ENCODE assay signal across 8 cellular contexts in genomic region chr21:25734654-25735220, GRCh38. TPM values are rescaled to one million over a fixed set of nuclear protein-coding genes. Genes with fewer than 3 reads are reported as not detected.
DNase-seq lines count a peak whose midpoint lies in the region; ATAC-seq and TF ChIP-seq lines count a peak whose summit lies in the region.

ATP5PF (minus strand) TSS chr21:25734904; CDS start chr21:25729794, 5,110 bp downstream.
GABPA (plus strand) TSS chr21:25734972; CDS start chr21:25741599, 6,627 bp downstream.

- peaks cover 25% of the 10 kb centered on the region for H3K4me1 Mint-ChIP-seq in activated naive CD8-positive, alpha-beta T cell treated with anti-CD3 and anti-CD28 coated beads, Interleukin-2, amount 10 ng/mL, durations not matched to agents 7 days and 5 days

- peak within 1 kb of the TSS; percentile 94 for H3K9ac ChIP-seq in SU-DHL-6 (ENCODE audit: low read length)

- TF ChIP-seq CTCF in SU-DHL-6 (IDR thresholded peaks at IDR 0.05; ENCODE audit: insufficient read depth, low read length, poor library complexity, severe bottlenecking): no peak
- no peak for TF ChIP-seq CTCF in ovary (IDR thresholded peaks at IDR 0.05)
- TF ChIP-seq CTCF in thyroid gland (IDR thresholded peaks at IDR 0.05): no peak

- peak; percentile 91 for TF ChIP-seq POLR2A in GM10847 (IDR thresholded peaks at IDR 0.05; ENCODE audit: extremely low read depth, insufficient read length)
- TF ChIP-seq POLR2A in ovary (IDR thresholded peaks at IDR 0.05): peak; percentile 59
- TF ChIP-seq POLR2A in thyroid gland (IDR thresholded peaks at IDR 0.05): peak in 1 of 2 donors; percentile 84

- POLR2A ChIA-PET in activated naive CD8-positive, alpha-beta T cell treated with anti-CD3 and anti-CD28 coated beads, Interleukin-2, amount 10 ng/mL, durations not matched to agents 7 days and 5 days (lab: Charles Lee): interaction anchor here (0.9 to 1.5 kb wide), 10 partner anchors 10 to 434 kb away, joined by 3 to 13 read pairs (median 3); no protein-coding TSS in a partner anchor

- peak within 1 kb of the TSS; percentile 100 for H3K4me3 Mint-ChIP-seq in activated naive CD8-positive, alpha-beta T cell treated with anti-CD3 and anti-CD28 coated beads, Interleukin-2, amount 10 ng/mL, durations not matched to agents 7 days and 5 days

- H3K4me3 ChIP-seq in SU-DHL-6 (ENCODE audit: insufficient read depth, low read length, poor library complexity, severe bottlenecking) (peak within 1 kb of the TSS; percentile 96), ovary (peak within 1 kb of the TSS; percentile 99), thyroid gland (replicated peaks in 1 of 3) (peak within 1 kb of the TSS; percentile 77 to 93 (median 90))

- peak within 1 kb of the TSS; percentile 100 for H3K27ac Mint-ChIP-seq in activated naive CD8-positive, alpha-beta T cell treated with anti-CD3 and anti-CD28 coated beads, Interleukin-2, amount 10 ng/mL, durations not matched to agents 7 days and 5 days

- TF ChIP-seq EP300 in ovary (IDR thresholded peaks at IDR 0.05): peak; percentile 56

- intact Hi-C loops in Right ventricle myocardium inferior (cut with DNase I): loop anchor here (1.0 to 10.0 kb wide), 4 partner anchors 96 to 440 kb away; partner anchors contain the start of genes APP and JAM2
- intact Hi-C loops in ovary (cut with DNase I): loop anchor here in 1 of 4 donors (10.0 kb wide), 1 partner anchor 130 kb away; the partner anchor contains the start of gene MRPL39
- intact Hi-C loops in thyroid gland (cut with DNase I): no loop called here

- H3K36me3 Mint-ChIP-seq in activated naive CD8-positive, alpha-beta T cell treated with anti-CD3 and anti-CD28 coated beads, Interleukin-2, amount 10 ng/mL, durations not matched to agents 7 days and 5 days: peaks cover 4% of the 10 kb centered on the region

- no peaks in the 10 kb centered on the region for H3K27me3 Mint-ChIP-seq in activated naive CD8-positive, alpha-beta T cell treated with anti-CD3 and anti-CD28 coated beads, Interleukin-2, amount 10 ng/mL, durations not matched to agents 7 days and 5 days

- H3K9me3 ChIP-seq in SU-DHL-6 (ENCODE audit: insufficient read depth, low read length): no peaks in the 10 kb centered on the region
- H3K9me3 ChIP-seq in ovary: no peaks in the 10 kb centered on the region
- H3K9me3 ChIP-seq in thyroid gland: no peaks in the 10 kb centered on the region

- H3K9me3 Mint-ChIP-seq in activated naive CD8-positive, alpha-beta T cell treated with anti-CD3 and anti-CD28 coated beads, Interleukin-2, amount 10 ng/mL, durations not matched to agents 7 days and 5 days: no peaks in the 10 kb centered on the region

- H4K20me1 ChIP-seq in SU-DHL-6 (ENCODE audit: low read depth, low read length): no peaks in the 10 kb centered on the region

- peak within 1 kb of the TSS; percentile 99 for H3K4me2 ChIP-seq in SU-DHL-6 (ENCODE audit: low read depth, low read length, poor library complexity, severe bottlenecking)

- peak within 1 kb of the TSS; percentile 95 for H3K27ac ChIP-seq in SU-DHL-6 (ENCODE audit: low read depth, low read length)
- H3K27ac ChIP-seq in ovary: peak within 1 kb of the TSS; percentile 95 to 99
- H3K27ac ChIP-seq in thyroid gland: peak within 1 kb of the TSS; percentile 93 to 99 (median 98)

- no peaks in the 10 kb centered on the region for H3K9me2 ChIP-seq in SU-DHL-6 (replicated peaks; ENCODE audit: insufficient read depth, low read length)

- 0 to 1% (median 0%) methylated on average over 32 to 33 of the region's 33 CpGs for WGBS in ovary, 3 donors
- WGBS in thyroid gland, 2 donors: 0 to 1% methylated on average over 30 to 32 of the region's 33 CpGs

- DNase-seq in NCI-H128 (lab: John Stamatoyannopoulos, UW; ENCODE audit: unreplicated experiment) (peak; percentile 95), Right ventricle myocardium inferior (ENCODE audit: missing footprints) (peak; percentile 98), ovary (peak; percentile 95 to 97 (median 96)), thyroid gland (peak; percentile 97 to 98)
- peak; percentile 97 for DNase-seq in activated naive CD8-positive, alpha-beta T cell treated with anti-CD3 and anti-CD28 coated beads, Interleukin-2, amount 10 ng/mL, durations not matched to agents 7 days and 5 days

- peak within 1 kb of the TSS; percentile 89 for H2AFZ ChIP-seq in SU-DHL-6 (ENCODE audit: low read depth, low read length, severe bottlenecking)

- H3F3A ChIP-seq in SU-DHL-6 (ENCODE audit: insufficient read depth): peaks cover 12% of the 10 kb centered on the region

- H3K4me1 ChIP-seq in ovary (ENCODE audit: insufficient read depth) (peaks cover 3% of the 10 kb centered on the region), thyroid gland (peaks cover 14 to 31% of the 10 kb centered on the region in 2 donors)

- no peaks in the 10 kb centered on the region for H3K27me3 ChIP-seq in SU-DHL-6 (ENCODE audit: low read length)
- no peaks in the 10 kb centered on the region for H3K27me3 ChIP-seq in ovary
- H3K27me3 ChIP-seq in thyroid gland: no peaks in the 10 kb centered on the region

- H3K36me3 ChIP-seq in SU-DHL-6 (ENCODE audit: low read length) (peaks cover 5% of the 10 kb centered on the region; the same call in 1 of the 2 replicates), ovary (no peaks in the 10 kb centered on the region), thyroid gland (no peaks in the 10 kb centered on the region)

- H3K79me2 ChIP-seq in SU-DHL-6 (ENCODE audit: insufficient read depth, low read length): peaks cover 88% of the 10 kb centered on the region

- peak; percentile 88 for ATAC-seq in HG02678 (IDR thresholded peaks at IDR 0.05; ENCODE audit: unreplicated experiment)
- peak; percentile 92 for ATAC-seq in activated naive CD8-positive, alpha-beta T cell treated with anti-CD3 and anti-CD28 coated beads, Interleukin-2, amount 10 ng/mL, durations not matched to agents 7 days and 5 days (ENCODE audit: low read depth)
- peak; percentile 97 for ATAC-seq in Right ventricle myocardium inferior

RNA-seq across cellular contexts. Expression of gene ATP5PF, which starts in this region (rescaled TPM):
- 100 to 1,000 TPM; 106 to 110 TPM for total RNA-seq in activated naive CD8-positive, alpha-beta T cell treated with anti-CD3 and anti-CD28 coated beads, Interleukin-2, amount 10 ng/mL, durations not matched to agents 7 days and 5 days
- total RNA-seq in Right ventricle myocardium inferior (969 TPM), ovary (100 to 1,000 TPM in 1 of 7 donors, 10 to 100 TPM in 6; 68.8 to 109 (median 76.1) TPM), thyroid gland (100 to 1,000 TPM in 1 of 4 donors, 10 to 100 TPM in 3; 77.3 to 132 (median 89.7) TPM)
- polyA plus RNA-seq in ovary: 100 to 1,000 TPM; 182 to 330 TPM

RNA-seq across cellular contexts. Expression of gene GABPA, which starts in this region (rescaled TPM):
- total RNA-seq in activated naive CD8-positive, alpha-beta T cell treated with anti-CD3 and anti-CD28 coated beads, Interleukin-2, amount 10 ng/mL, durations not matched to agents 7 days and 5 days: 10 to 100 TPM; 25.3 to 27.4 TPM
- total RNA-seq in Right ventricle myocardium inferior (18.3 TPM), ovary (10 to 100 TPM; 24.1 to 32.5 (median 25.8) TPM), thyroid gland (10 to 100 TPM; 37.3 to 39.8 (median 38.4) TPM)
- 10 to 100 TPM; 14.8 to 22.5 TPM for polyA plus RNA-seq in ovary

Comparison
In these comparisons a context has a peak if more than half of its experiments do, and no peak if none do; other contexts are left out.
1. Peak in every context shown above with its lines: DNase-seq, ATAC-seq, H3K4me3 ChIP-seq and H3K27ac ChIP-seq.